10 cellular contexts compared by ENCODE assay signal in genomic region chr17:82247175-82247823, GRCh38. TPM values are rescaled to one million over a fixed set of nuclear protein-coding genes. Genes with fewer than 3 reads are reported as not detected.
A peak's percentile ranks its signal among the peaks of the same experiment; 100 is the strongest.
DNase-seq lines count a peak whose midpoint lies in the region; ATAC-seq lines count a peak whose summit lies in the region.
"Had no signal": no experiment of that assay in that cellular context is flagged by ENCODE, and none has a peak within 500 bp of the region (broad histone marks: within the 10 kb centered on the region; RNA-seq: fewer than 3 reads in every experiment).

No MANE protein-coding gene starts in this region.

- H3K4me1 ChIP-seq in GM23248 (ENCODE audit: insufficient read depth) (peaks cover 20% of the 10 kb centered on the region), subcutaneous abdominal adipose tissue (ENCODE audit: control insufficient read depth in 5 of 5, insufficient read depth in 5 of 5, low read length in 5 of 5) (peaks cover 5 to 45% (median 37%) of the 10 kb centered on the region in 5 donors)
- H3K4me1 ChIP-seq: SJCRH30 had no signal

- in situ Hi-C loops in GM23248 (cut with MboI) = no loop called here

- H3K4me3 ChIP-seq in GM23248 (no peak overlapping the region), subcutaneous abdominal adipose tissue (ENCODE audit: low read depth in 1 of 5, low read length in 5 of 5) (no peak overlapping the region)
- H3K4me3 ChIP-seq: SJCRH30 had no signal

- 75 to 76% methylated on average over 22 of the region's 22 CpGs for WGBS in GM23248 (ENCODE audit: low coverage in 1 of 2, low lambda C conversion rate in 2 of 2, missing lambda C conversion rate in 2 of 2), 2 experiments
- WGBS in adipose tissue, 3 donors = 54 to 69% (median 56%) methylated on average over 22 of the region's 22 CpGs

- peaks cover 42% of the 10 kb centered on the region for H3K36me3 ChIP-seq in GM23248 (ENCODE audit: low read depth)
- peaks cover 0 to 100% (median 97%) of the 10 kb centered on the region in 5 donors for H3K36me3 ChIP-seq in subcutaneous abdominal adipose tissue (ENCODE audit: control insufficient read depth in 5 of 5, insufficient read depth in 5 of 5, low read length in 5 of 5)

- no peaks in the 10 kb centered on the region for H3K27me3 ChIP-seq in GM23248 (replicated peaks; ENCODE audit: insufficient read depth)
- no peaks in the 10 kb centered on the region for H3K27me3 ChIP-seq in subcutaneous abdominal adipose tissue (ENCODE audit: control insufficient read depth in 5 of 5, insufficient read depth in 4 of 5, low read length in 5 of 5)
- H3K27me3 ChIP-seq: SJCRH30 had no signal

- H3K79me2 ChIP-seq in GM23248 (ENCODE audit: insufficient read depth) = peaks cover 57% of the 10 kb centered on the region

- H3K27ac ChIP-seq in GM23248 (peak overlapping the region; percentile 87), adipose tissue (ENCODE audit: low read depth, low read length) (peak overlapping the region; percentile 31), subcutaneous abdominal adipose tissue (ENCODE audit: low read depth, low read length) (peak overlapping the region; percentile 19)
- H3K27ac ChIP-seq: SJCRH30 had no signal

- ATAC-seq in left colon = peak; percentile 6
- no peak for ATAC-seq in GM19035 (IDR thresholded peaks at IDR 0.05; ENCODE audit: unreplicated experiment)
- ATAC-seq in left lobe of liver = no peak

- no peak overlapping the region for H2AFZ ChIP-seq in GM23248

- H3K9ac ChIP-seq in GM23248 (peak overlapping the region; percentile 65), subcutaneous abdominal adipose tissue (ENCODE audit: low read length in 5 of 5) (peak overlapping the region in 2 of 5 donors; percentile 4 to 36)

- H3K9me3 ChIP-seq in GM23248 (ENCODE audit: low read depth) = no peaks in the 10 kb centered on the region
- no peaks in the 10 kb centered on the region for H3K9me3 ChIP-seq in subcutaneous abdominal adipose tissue (ENCODE audit: control insufficient read depth in 5 of 5, low read length in 5 of 5)
- H3K9me3 ChIP-seq: SJCRH30 had no signal

- H3K9me2 ChIP-seq in GM23248 (ENCODE audit: insufficient read depth) = no peaks in the 10 kb centered on the region

- H3F3A ChIP-seq in GM23248 (ENCODE audit: insufficient read depth) = peaks cover 64% of the 10 kb centered on the region

- intact Hi-C loops in left colon (cut with DNase I, micrococcal nuclease) = no loop called here

- peaks cover 6% of the 10 kb centered on the region; the same call in 1 of the 2 replicates for H4K20me1 ChIP-seq in GM23248 (ENCODE audit: insufficient read depth)

- DNase-seq in GM23248 = no peak
- DNase-seq in left colon = no peak
- DNase-seq in SHP77 (lab: John Stamatoyannopoulos, UW) = no peak
- no peak for DNase-seq in left lobe of liver (ENCODE audit: low spot score)
- DNase-seq: NCI-H1417 treated with DMSO at 0.1 percent for 48 hours; SJCRH30; stimulated activated CD4-positive, alpha-beta T cell treated with anti-CD3 and anti-CD28 coated beads, Interleukin-15, amount 100 ng/mL, for 24 hours had no signal

- no peak overlapping the region for H3K4me2 ChIP-seq in GM23248 (ENCODE audit: unreplicated experiment)

RNA-seq across cellular contexts. Expression of gene SLC16A3, which starts 18.5 kb away (rescaled TPM):
- total RNA-seq in GM23248 (2014; rRNA removed; shearing (Covaris generic)) = 550 and 595 TPM in 2 replicates
- polyA plus RNA-seq in GM23248 (2016; fragmentation: Nextera tagmentation; extraction: Ambion mirVana) (95.5 and 97.7 TPM in 2 replicates), adipose tissue (10 to 100 TPM in 2 of 3 donors, 1 to 10 TPM in 1; 6.5 to 36.7 (median 16.5) TPM)
- total RNA-seq in left colon (100 to 1,000 TPM; 112 to 168 TPM), left lobe of liver (6.9 TPM)

RNA-seq across cellular contexts. Expression of gene CSNK1D, which starts 26.2 kb away (rescaled TPM):
- total RNA-seq in GM23248 (2014; rRNA removed; shearing (Covaris generic)) = 24.5 and 35.1 TPM in 2 replicates
- polyA plus RNA-seq in GM23248 (2016; fragmentation: Nextera tagmentation; extraction: Ambion mirVana) (102 and 114 TPM in 2 replicates), adipose tissue (100 to 1,000 TPM in 1 of 3 donors, 10 to 100 TPM in 2; 69.1 to 113 (median 90.8) TPM)
- total RNA-seq in left colon (100 to 1,000 TPM; 165 to 166 TPM), left lobe of liver (49.6 TPM)

RNA-seq across cellular contexts. Expression of gene CCDC57, which starts 34.7 kb away (rescaled TPM):
- total RNA-seq in GM23248 (2014; rRNA removed; shearing (Covaris generic)) = 12.3 and 15.3 TPM in 2 replicates
- polyA plus RNA-seq in GM23248 (2016; fragmentation: Nextera tagmentation; extraction: Ambion mirVana) (6.2 and 10.6 TPM in 2 replicates), adipose tissue (10 to 100 TPM; 22.7 to 23.7 (median 22.9) TPM)
- total RNA-seq in left colon (10 to 100 TPM; 29.6 to 53.4 TPM), left lobe of liver (32.8 TPM)

Comparison
In these comparisons a context has a peak if more than half of its experiments do, and no peak if none do; other contexts are left out.
1. H3K27ac ChIP-seq: peak in every context shown above with its lines; median percentile 87 in GM23248; 31 in adipose tissue; 19 in subcutaneous abdominal adipose tissue.
2. RNA of gene SLC16A3, which starts 18.5 kb away (total RNA-seq): 550 to 595 TPM in GM23248 and 112 to 168 TPM in left colon; 6.9 TPM in left lobe of liver (single experiment); every median in the first group is over 10 times any median in the second.